Comparison of ENCODE assay signal across 14 cellular contexts in the genomic region with DNA sequence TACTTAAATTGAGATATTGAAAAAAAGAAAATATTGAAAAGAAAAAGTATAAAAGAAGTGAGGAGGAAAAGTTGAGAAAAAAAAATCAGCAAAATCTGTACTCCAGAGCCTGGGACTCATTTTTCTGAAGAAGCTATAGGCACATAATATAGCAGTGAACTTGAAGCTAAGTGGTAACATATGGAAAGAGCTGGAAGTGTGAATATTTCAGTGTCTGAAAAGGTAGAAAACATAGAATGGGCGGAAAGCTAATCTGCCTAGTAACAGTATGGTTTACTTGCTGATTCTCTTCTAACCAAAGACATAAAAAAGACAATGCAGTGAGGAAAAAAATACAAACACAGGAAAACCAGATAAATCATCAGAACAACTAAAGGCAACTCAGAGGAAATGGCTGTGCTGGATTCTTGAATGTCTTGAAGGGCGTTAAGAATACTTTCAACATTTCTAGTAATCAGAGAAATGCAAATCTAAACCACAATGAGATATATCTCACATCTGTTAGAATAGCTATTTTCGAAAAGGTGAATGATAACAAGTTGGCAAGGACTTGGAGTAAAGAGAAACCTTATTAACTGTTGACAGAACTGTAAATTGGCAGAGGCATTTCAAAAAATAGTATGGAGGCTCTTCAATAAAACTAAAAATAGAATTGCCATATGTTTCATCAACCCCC.
DNase-seq lines count a peak whose midpoint lies in the region; ATAC-seq and TF ChIP-seq lines count a peak whose summit lies in the region.
"Had no signal": no experiment of that assay in that cellular context is flagged by ENCODE, and none has a peak within 500 bp of the region (broad histone marks: within the 10 kb centered on the region; RNA-seq: fewer than 3 reads in every experiment).

No MANE protein-coding gene starts in this region.

- no peaks in the 10 kb centered on the region for H3K79me2 ChIP-seq in MM.1S (ENCODE audit: low read length)

- DNase-seq in MM.1S (peak; percentile 57), NCI-H1105 (lab: John Stamatoyannopoulos, UW) (no peak), activated T-cell treated with anti-CD3 and anti-CD28 coated beads for 4 hours (no peak), AG08395 (ENCODE audit: low spot score) (no peak)
- DNase-seq: activated CD8-positive, alpha-beta memory T cell treated with anti-CD3 and anti-CD28 coated beads, Interleukin-2, amount 10 ng/mL, durations not matched to agents 7 days and 5 days; activated naive CD8-positive, alpha-beta T cell treated with anti-CD3 and anti-CD28 coated beads for 36 hours; cerebellar nuclear complex; left ventricle myocardium inferior; naive thymus-derived CD8-positive, alpha-beta T cell had no signal

- H3K9me2 ChIP-seq in MM.1S (replicated peaks; ENCODE audit: insufficient read depth, low read length) = no peaks in the 10 kb centered on the region

- H2AFZ ChIP-seq in MM.1S (ENCODE audit: low read length) = no peak overlapping the region

- H3K27ac ChIP-seq in MM.1S (ENCODE audit: low read length) = peak overlapping the region; percentile 51; the same call in 1 of the 2 replicates
- H3K27ac ChIP-seq: left ventricle myocardium inferior had no signal

- H3K9me3 ChIP-seq in MM.1S (replicated peaks; ENCODE audit: insufficient read depth, low read length) = no peaks in the 10 kb centered on the region
- H3K9me3 ChIP-seq: left ventricle myocardium inferior had no signal

- H3F3A ChIP-seq in MM.1S (ENCODE audit: insufficient read depth, low read length) = peaks cover 3% of the 10 kb centered on the region; the same call in 1 of the 2 replicates

- no peaks in the 10 kb centered on the region for H3K36me3 ChIP-seq in MM.1S (replicated peaks; ENCODE audit: insufficient read depth, low read length)
- H3K36me3 ChIP-seq: left ventricle myocardium inferior had no signal

- no peaks in the 10 kb centered on the region for H4K20me1 ChIP-seq in MM.1S (ENCODE audit: insufficient read depth, low read length)

- no peaks in the 10 kb centered on the region for H3K27me3 ChIP-seq in MM.1S (replicated peaks; ENCODE audit: insufficient read depth, low read length)

- H3K9ac ChIP-seq in MM.1S (ENCODE audit: low read length) = no peak overlapping the region

- no peak overlapping the region for H3K4me3 ChIP-seq in MM.1S (ENCODE audit: low read length)
- H3K4me3 ChIP-seq: left ventricle myocardium inferior had no signal

- ATAC-seq in GM18511 (IDR thresholded peaks at IDR 0.05; ENCODE audit: unreplicated experiment) (peak; percentile 87), GM21381 (IDR thresholded peaks at IDR 0.05; ENCODE audit: unreplicated experiment) (peak; percentile 82), HG02981 (IDR thresholded peaks at IDR 0.05; ENCODE audit: unreplicated experiment) (peak; percentile 88), GM18517 (IDR thresholded peaks at IDR 0.05; ENCODE audit: unreplicated experiment) (no peak)
- ATAC-seq: activated CD8-positive, alpha-beta memory T cell treated with anti-CD3 and anti-CD28 coated beads, Interleukin-2, amount 10 ng/mL, durations not matched to agents 7 days and 5 days; esophagus mucosa; naive thymus-derived CD8-positive, alpha-beta T cell had no signal

- peaks cover 6% of the 10 kb centered on the region for H3K4me1 ChIP-seq in MM.1S (ENCODE audit: low read length)
- H3K4me1 ChIP-seq: left ventricle myocardium inferior had no signal

- H3K4me2 ChIP-seq in MM.1S (ENCODE audit: low read depth, low read length) = peak overlapping the region; percentile 33

- TF ChIP-seq CTCF in MM.1S (IDR thresholded peaks at IDR 0.05; ENCODE audit: low read length) = no peak
